In genomic region chr19:56091751-56092546, GRCh38 we compare ENCODE assay signal across 10 cellular contexts. TPM values are rescaled to one million over a fixed set of nuclear protein-coding genes. Genes with fewer than 3 reads are reported as not detected.
DNase-seq lines count a peak whose midpoint lies in the region; ATAC-seq and TF ChIP-seq lines count a peak whose summit lies in the region.
"Had no signal": no experiment of that assay in that cellular context is flagged by ENCODE, and none has a peak within 500 bp of the region (broad histone marks: within the 10 kb centered on the region; RNA-seq: fewer than 3 reads in every experiment).

No MANE protein-coding gene starts in this region.

- H3K9me3 ChIP-seq in GM23248 (ENCODE audit: low read depth) = no peaks in the 10 kb centered on the region
- H3K9me3 ChIP-seq: SK-N-SH had no signal

- no peak overlapping the region for H3K4me3 ChIP-seq in GM23248

- peaks cover 71% of the 10 kb centered on the region for H3K79me2 ChIP-seq in GM23248 (ENCODE audit: insufficient read depth)

- in situ Hi-C loops in GM23248 (cut with MboI) = no loop called here

- H3K36me3 ChIP-seq in GM23248 (ENCODE audit: low read depth) = no peaks in the 10 kb centered on the region

- peaks cover 8% of the 10 kb centered on the region; the same call in 1 of the 2 replicates for H3F3A ChIP-seq in GM23248 (ENCODE audit: insufficient read depth)

- H3K9me3 Mint-ChIP-seq in mesothelial cell of epicardium = peaks cover 23% of the 10 kb centered on the region

- 91% methylated on average over 38 of the region's 38 CpGs for WGBS in GM23248 (ENCODE audit: low coverage in 1 of 2, low lambda C conversion rate in 2 of 2, missing lambda C conversion rate in 2 of 2), 2 experiments

- H3K27me3 Mint-ChIP-seq in mesothelial cell of epicardium (ENCODE audit: low read depth) = no peaks in the 10 kb centered on the region

- no peak overlapping the region for H2AFZ ChIP-seq in GM23248

- H3K27ac ChIP-seq in GM23248 = peak overlapping the region; percentile 30
- peak overlapping the region; percentile 71 for H3K27ac ChIP-seq in angular gyrus (ENCODE audit: low read depth, low read length)

- H3K4me3 Mint-ChIP-seq in mesothelial cell of epicardium = no peak overlapping the region

- H3K36me3 Mint-ChIP-seq in mesothelial cell of epicardium = peaks cover 40% of the 10 kb centered on the region

- peaks cover 9% of the 10 kb centered on the region; the same call in 1 of the 2 replicates for H4K20me1 ChIP-seq in GM23248 (ENCODE audit: insufficient read depth)

- H3K4me1 ChIP-seq in GM23248 (ENCODE audit: insufficient read depth) = peaks cover 12% of the 10 kb centered on the region

- H3K27me3 ChIP-seq in GM23248 (replicated peaks; ENCODE audit: insufficient read depth) = no peaks in the 10 kb centered on the region

- no peaks in the 10 kb centered on the region for H3K9me2 ChIP-seq in GM23248 (ENCODE audit: insufficient read depth)
- H3K9me2 ChIP-seq: SK-N-SH had no signal

- peaks cover 13% of the 10 kb centered on the region for H3K4me1 Mint-ChIP-seq in mesothelial cell of epicardium

- H3K4me2 ChIP-seq in GM23248 (ENCODE audit: unreplicated experiment) = no peak overlapping the region
- H3K4me2 ChIP-seq: SK-N-SH had no signal

- ATAC-seq in HG02798 (IDR thresholded peaks at IDR 0.05; ENCODE audit: poor library complexity, unreplicated experiment) = no peak
- ATAC-seq in GM21423 (IDR thresholded peaks at IDR 0.05; ENCODE audit: unreplicated experiment) = no peak
- ATAC-seq in GM18517 (IDR thresholded peaks at IDR 0.05; ENCODE audit: unreplicated experiment) = no peak

- DNase-seq in GM23248 = no peak
- DNase-seq in NCI-H2107 treated with DMSO at 0.1 percent for 48 hours (lab: John Stamatoyannopoulos, UW; ENCODE audit: unreplicated experiment) = peak; percentile 49
- DNase-seq in mesothelial cell of epicardium (ENCODE audit: low spot score in 2 of 2, unreplicated experiment in 2 of 2) = no peak
- DNase-seq in NCI-H146 treated with DMSO at 0.1 percent for 48 hours (lab: John Stamatoyannopoulos, UW; ENCODE audit: unreplicated experiment) = no peak
- DNase-seq: NCI-H1930, SK-N-SH had no signal

- TF ChIP-seq CTCF in mesothelial cell of epicardium (IDR thresholded peaks at IDR 0.05; ENCODE audit: unreplicated experiment) = no peak

- peak overlapping the region; percentile 94 for H3K27ac Mint-ChIP-seq in mesothelial cell of epicardium

- H3K9ac ChIP-seq in GM23248 = no peak overlapping the region
- H3K9ac ChIP-seq: SK-N-SH had no signal

RNA-seq across cellular contexts. Expression of gene ZNF787, which starts 29.1 kb away (rescaled TPM):
- 19.5 and 21.4 TPM in 2 replicates for total RNA-seq in GM23248 (2014; rRNA removed; shearing (Covaris generic))
- 1.5 and 1.7 TPM in 2 replicates for polyA plus RNA-seq in GM23248 (2016; fragmentation: Nextera tagmentation; extraction: Ambion mirVana)
- 33.3 to 38.3 TPM (median 35.5 TPM) in 3 replicates for total RNA-seq in mesothelial cell of epicardium

RNA-seq across cellular contexts. Expression of gene ZNF444, which starts 49.1 kb away (rescaled TPM):
- total RNA-seq in GM23248 (2014; rRNA removed; shearing (Covaris generic)) = 21.8 and 25.3 TPM in 2 replicates
- 7.7 and 9.6 TPM in 2 replicates for polyA plus RNA-seq in GM23248 (2016; fragmentation: Nextera tagmentation; extraction: Ambion mirVana)
- total RNA-seq in mesothelial cell of epicardium = 61.3 to 66.1 TPM (median 63.6 TPM) in 3 replicates
